Comparison of ENCODE assay signal across 1 cellular context in genomic region chr2:128090909-128091690, GRCh38.
TF ChIP-seq lines count a peak whose summit lies in the region.

UGGT1 (plus strand) TSS chr2:128091200; CDS start chr2:128091358, 158 bp downstream.

TF ChIP-seq in K562, 482 proteins besides CTCF, POLR2A, EP300 and RAD21 (continued from another document and continues in another):
- TF ChIP-seq ZNF277 (CRISPR knock-in tag; IDR thresholded peaks at IDR 0.05; ENCODE audit: borderline replicate concordance), result no peak
- no peak for TF ChIP-seq TSHZ1 (CRISPR knock-in tag; IDR thresholded peaks at IDR 0.05)
- no peak for TF ChIP-seq STAT5B (CRISPR knock-in tag; IDR thresholded peaks at IDR 0.05)
- no peak for TF ChIP-seq ZNF140 (CRISPR knock-in tag; IDR thresholded peaks at IDR 0.05)
- TF ChIP-seq ZNF318 (IDR thresholded peaks at IDR 0.05; ENCODE audit: borderline replicate concordance in 1 of 2, low read depth in 1 of 2), result no peak
- no peak for TF ChIP-seq U2AF1 (optimal IDR thresholded peaks at IDR 0.05; ENCODE audit: low read depth, low read length)
- no peak for TF ChIP-seq TEAD4 (IDR thresholded peaks at IDR 0.05; ENCODE audit: low read length)
- no peak for TF ChIP-seq TEAD4 (CRISPR knock-in tag; IDR thresholded peaks at IDR 0.05; ENCODE audit: borderline replicate concordance)
- TF ChIP-seq SUPT5H (IDR thresholded peaks at IDR 0.05), result peak; percentile 94
- TF ChIP-seq YBX1 (IDR thresholded peaks at IDR 0.05), result no peak
- no peak for TF ChIP-seq TAL1 (IDR thresholded peaks at IDR 0.05)
- TF ChIP-seq ID3 (CRISPR knock-in tag; IDR thresholded peaks at IDR 0.05), result no peak
- peak; percentile 49; the same call in 1 of the 2 replicates for TF ChIP-seq ID3 (tag; IDR thresholded peaks at IDR 0.05)
- no peak for TF ChIP-seq ZNF316 (IDR thresholded peaks at IDR 0.05)
- no peak for TF ChIP-seq FUS (optimal IDR thresholded peaks at IDR 0.05; ENCODE audit: low read depth, low read length)
- no peak for TF ChIP-seq TSC22D4 (tag; IDR thresholded peaks at IDR 0.05)
- no peak for TF ChIP-seq SMAD3 (CRISPR knock-in tag; conservative IDR thresholded peaks at IDR 0.05)
- TF ChIP-seq ZBTB12 (CRISPR knock-in tag; IDR thresholded peaks at IDR 0.05), result no peak
- no peak for TF ChIP-seq PURB (CRISPR knock-in tag; IDR thresholded peaks at IDR 0.05; ENCODE audit: low read depth)
- no peak for TF ChIP-seq ZNF778 (CRISPR knock-in tag; IDR thresholded peaks at IDR 0.05)
- no peak for TF ChIP-seq ATF1 (CRISPR knock-in tag; IDR thresholded peaks at IDR 0.05)
- peak; percentile 74 for TF ChIP-seq ATF1 (tag; IDR thresholded peaks at IDR 0.05)
- peak; percentile 82; the same call in 1 of the 2 replicates for TF ChIP-seq ESRRA (IDR thresholded peaks at IDR 0.05; ENCODE audit: borderline replicate concordance, low read depth)
- peak; percentile 92; the same call in 1 of the 2 replicates for TF ChIP-seq E2F5 (CRISPR knock-in tag; IDR thresholded peaks at IDR 0.05)
- TF ChIP-seq GABPB2 (CRISPR knock-in tag; conservative IDR thresholded peaks at IDR 0.05), result no peak
- TF ChIP-seq MITF (IDR thresholded peaks at IDR 0.05), result no peak
- TF ChIP-seq ILK (tag; IDR thresholded peaks at IDR 0.05; ENCODE audit: borderline replicate concordance, low read depth), result no peak
- 0 out of 2 replicates have a peak, but pooled peaks have one; percentile 12 for TF ChIP-seq TARDBP (IDR thresholded peaks at IDR 0.05)
- peak; percentile 76; the same call in 1 of the 2 replicates for TF ChIP-seq LCOR (CRISPR knock-in tag; IDR thresholded peaks at IDR 0.05)
- TF ChIP-seq EGR1 (conservative IDR thresholded peaks at IDR 0.05), result peak; percentile 61
- peak; percentile 81 to 89 for TF ChIP-seq E2F6 (IDR thresholded peaks at IDR 0.05; ENCODE audit: borderline replicate concordance in 1 of 2, extremely low read depth in 1 of 2, insufficient read depth in 1 of 2, insufficient read length in 1 of 2, low read depth in 1 of 2, low read length in 1 of 2, poor library complexity in 1 of 2, severe bottlenecking in 1 of 2)
- TF ChIP-seq HCFC1 (IDR thresholded peaks at IDR 0.05; ENCODE audit: low read depth, low read length), result peak; percentile 80
- no peak for TF ChIP-seq FOXM1 (IDR thresholded peaks at IDR 0.05; ENCODE audit: low read depth)
- TF ChIP-seq FOXM1 (CRISPR knock-in tag; IDR thresholded peaks at IDR 0.05; ENCODE audit: low read depth), result no peak; the same call in 1 of the 2 replicates
- TF ChIP-seq ZFP1 (CRISPR knock-in tag; IDR thresholded peaks at IDR 0.05), result no peak
- TF ChIP-seq PTRF (tag; IDR thresholded peaks at IDR 0.05), result no peak
- TF ChIP-seq POLR3A (IDR thresholded peaks at IDR 0.05; ENCODE audit: borderline replicate concordance, extremely low read depth, insufficient read depth, insufficient read length), result no peak
- no peak for TF ChIP-seq ZKSCAN8 (CRISPR knock-in tag; IDR thresholded peaks at IDR 0.05)
- no peak; the same call in 1 of the 2 replicates for TF ChIP-seq NFRKB (IDR thresholded peaks at IDR 0.05; ENCODE audit: low read depth)
- peak; percentile 66; the same call in 1 of the 2 replicates for TF ChIP-seq BRD4 (IDR thresholded peaks at IDR 0.05)
- TF ChIP-seq MTA2 (IDR thresholded peaks at IDR 0.05; ENCODE audit: low read depth), result no peak
- no peak for TF ChIP-seq CHAMP1 (IDR thresholded peaks at IDR 0.05)
- TF ChIP-seq SREBF1 (IDR thresholded peaks at IDR 0.05; ENCODE audit: borderline replicate concordance, low read depth, low read length), result no peak
- no peak for TF ChIP-seq KLF6 (CRISPR knock-in tag; IDR thresholded peaks at IDR 0.05; ENCODE audit: borderline replicate concordance)
- TF ChIP-seq C11orf30 (IDR thresholded peaks at IDR 0.05; ENCODE audit: low read depth), result peak; percentile 71
- TF ChIP-seq ZNF384 (IDR thresholded peaks at IDR 0.05; ENCODE audit: low read depth, low read length), result no peak
- TF ChIP-seq SMARCE1 (IDR thresholded peaks at IDR 0.05), result no peak
- TF ChIP-seq ZNF445 (CRISPR knock-in tag; IDR thresholded peaks at IDR 0.05; ENCODE audit: low read depth), result no peak
